Comparison of ENCODE assay signal across 8 cellular contexts in the genomic region with DNA sequence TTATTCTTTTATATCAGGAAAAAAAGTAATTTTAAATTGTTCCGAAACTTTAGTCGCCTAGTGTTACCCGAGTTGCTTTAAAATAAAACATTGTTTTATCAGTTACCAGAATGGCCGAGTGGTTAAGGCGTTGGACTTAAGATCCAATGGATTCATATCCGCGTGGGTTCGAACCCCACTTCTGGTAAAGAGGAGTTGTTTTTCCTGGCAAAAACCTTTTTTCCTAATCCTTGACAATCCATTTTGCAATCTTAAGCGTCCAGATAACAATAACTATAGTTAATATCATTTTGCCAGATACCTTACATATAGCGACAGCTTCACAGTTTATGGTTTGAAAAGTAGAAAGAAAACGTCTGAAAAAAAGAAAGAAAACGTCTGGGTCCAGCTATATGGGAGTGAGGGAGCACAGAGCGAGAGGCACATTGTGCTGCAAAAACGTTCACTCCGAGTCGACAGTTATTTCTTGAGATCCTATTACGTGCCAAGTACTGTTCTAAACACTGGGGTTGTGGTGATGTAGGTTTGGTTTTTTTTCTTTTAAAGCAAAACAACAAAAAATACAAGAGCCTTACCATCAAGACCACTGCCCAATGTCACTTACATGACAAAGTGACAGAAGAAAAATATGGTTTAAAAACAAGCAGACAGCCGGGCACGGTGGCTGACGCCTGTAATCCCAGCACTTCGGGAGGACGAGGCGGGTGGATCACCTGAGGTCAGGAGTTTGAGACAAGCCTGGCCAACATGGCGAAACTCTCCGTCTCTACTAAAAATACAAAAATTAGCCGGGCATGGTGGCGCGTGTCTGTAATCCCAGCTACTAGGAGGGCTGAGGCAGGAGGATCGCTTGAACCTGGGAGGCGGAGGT. TPM values are rescaled to one million over a fixed set of nuclear protein-coding genes. Genes with fewer than 3 reads are reported as not detected.
DNase-seq lines count a peak whose midpoint lies in the region; ATAC-seq and TF ChIP-seq lines count a peak whose summit lies in the region.

No MANE protein-coding gene starts in this region.

- H3K9me3 ChIP-seq in WERI-Rb-1 (ENCODE audit: severe bottlenecking) (no peaks in the 10 kb centered on the region), osteoblast (ENCODE audit: low read depth, low read length) (no peaks in the 10 kb centered on the region)

- H3K27ac ChIP-seq in WERI-Rb-1 (no peak overlapping the region), osteoblast (ENCODE audit: low read depth, low read length) (peak overlapping the region; percentile 72)

- ATAC-seq in HG02571 (IDR thresholded peaks at IDR 0.05; ENCODE audit: unreplicated experiment), result no peak
- ATAC-seq in activated CD4-positive, CD25-positive, alpha-beta regulatory T cell treated with anti-CD3 and anti-CD28 coated beads, Interleukin-2, amount 50 U/mL, for 24 hours, result no peak
- no peak for ATAC-seq in GM19455 (IDR thresholded peaks at IDR 0.05; ENCODE audit: unreplicated experiment)

- peak overlapping the region; percentile 76 for H3K4me2 ChIP-seq in osteoblast (ENCODE audit: insufficient read depth, low read length)

- H3K36me3 ChIP-seq in WERI-Rb-1 (no peaks in the 10 kb centered on the region), osteoblast (ENCODE audit: insufficient read depth, low read length) (no peaks in the 10 kb centered on the region)

- no peaks in the 10 kb centered on the region for H4K20me1 ChIP-seq in osteoblast (ENCODE audit: insufficient read depth, low read length)

- H3K27me3 ChIP-seq in WERI-Rb-1 (ENCODE audit: insufficient read depth, low read depth, severe bottlenecking), result no peaks in the 10 kb centered on the region
- no peaks in the 10 kb centered on the region for H3K27me3 ChIP-seq in osteoblast (ENCODE audit: insufficient read depth, low read length)

- peak overlapping the region; percentile 69 for H2AFZ ChIP-seq in osteoblast (ENCODE audit: low read length)

- H3K4me1 ChIP-seq in osteoblast (ENCODE audit: insufficient read depth, low read length), result peaks cover 14% of the 10 kb centered on the region

- DNase-seq in DMS53 treated with DMSO at 0.1 percent for 48 hours (lab: John Stamatoyannopoulos, UW; ENCODE audit: unreplicated experiment), result peak; percentile 50
- peak; percentile 64 for DNase-seq in LoVo (ENCODE audit: low spot score)
- no peak for DNase-seq in WERI-Rb-1
- peak; percentile 91 for DNase-seq in fibroblast of the conjunctiva (ENCODE audit: low read depth)
- peak; percentile 68 for DNase-seq in osteoblast (ENCODE audit: insufficient read length, low spot score, missing footprints)

- peak overlapping the region; percentile 53; the same call in 1 of the 2 replicates for H3K4me3 ChIP-seq in WERI-Rb-1 (ENCODE audit: low read depth, low read length)
- peak overlapping the region; percentile 73 for H3K4me3 ChIP-seq in osteoblast (ENCODE audit: insufficient read depth, low read length)

- no peaks in the 10 kb centered on the region for H3K79me2 ChIP-seq in osteoblast (ENCODE audit: insufficient read depth, low read length)

- no peak for TF ChIP-seq CTCF in WERI-Rb-1 (IDR thresholded peaks at IDR 0.05; ENCODE audit: low read depth, low read length)
- TF ChIP-seq CTCF in osteoblast (IDR thresholded peaks at IDR 0.05; ENCODE audit: extremely low read depth, low read depth, low read length), result no peak

RNA-seq across cellular contexts. Expression of a gene that starts 40.5 kb away (rescaled TPM):
- total RNA-seq in osteoblast, result not detected in 2 replicates

RNA-seq across cellular contexts. Expression of a gene that starts 48.5 kb away (rescaled TPM):
- total RNA-seq in osteoblast, result not detected in 2 replicates
